In genomic region chr6:127420558-127420957, GRCh38 we compare ENCODE assay signal across 8 cellular contexts. TPM values are rescaled to one million over a fixed set of nuclear protein-coding genes. Genes with fewer than 3 reads are reported as not detected.
DNase-seq lines count a peak whose midpoint lies in the region; ATAC-seq and TF ChIP-seq lines count a peak whose summit lies in the region.

No MANE protein-coding gene starts in this region.

- no peak overlapping the region for H3K27ac ChIP-seq in MM.1S (ENCODE audit: low read length)

- peak; percentile 48 for TF ChIP-seq CTCF in GM13976 (IDR thresholded peaks at IDR 0.05; ENCODE audit: borderline replicate concordance, control extremely low read depth, extremely low read depth, insufficient read depth, missing control alignments)
- TF ChIP-seq CTCF in HFFc6 (IDR thresholded peaks at IDR 0.05) = peak; percentile 68
- peak; percentile 76 for TF ChIP-seq CTCF in MM.1S (IDR thresholded peaks at IDR 0.05; ENCODE audit: low read length)

- H3K4me2 ChIP-seq in MM.1S (ENCODE audit: low read depth, low read length) = no peak overlapping the region

- DNase-seq in GM13976 (ENCODE audit: low spot score) = peak; percentile 82
- peak; percentile 91 for DNase-seq in HFFc6
- peak; percentile 91 for DNase-seq in MM.1S
- DNase-seq in T-cell = peak; percentile 7 to 50 (median 34)
- peak; percentile 62 for DNase-seq in activated naive CD8-positive, alpha-beta T cell treated with anti-CD3 and anti-CD28 coated beads, Interleukin-2, amount 50 U/mL, for 24 hours
- DNase-seq in hepatic stellate cell (ENCODE audit: low spot score) = peak; percentile 79
- DNase-seq in stimulated activated CD4-positive, alpha-beta T cell treated with anti-CD3 and anti-CD28 coated beads, Interleukin-12 subunit alpha, Interleukin-12 subunit beta, amount 100 ng/mL, for 24 hours (ENCODE audit: low read depth in 2 of 2) = peak; percentile 62 to 64
- DNase-seq in NCI-H1048 (lab: John Stamatoyannopoulos, UW) = no peak

- no peak overlapping the region for H3K4me3 ChIP-seq in MM.1S (ENCODE audit: low read length)

- H3K27ac Mint-ChIP-seq in HFFc6 (peak overlapping the region; percentile 77), T-cell (peak overlapping the region; percentile 21 to 56)
- H3K27ac Mint-ChIP-seq in activated naive CD8-positive, alpha-beta T cell treated with anti-CD3 and anti-CD28 coated beads, Interleukin-2, amount 50 U/mL, for 24 hours = peak overlapping the region; percentile 81

- POLR2A ChIA-PET in T-cell (lab: Charles Lee) = interaction anchor here in 1 of 2 donors (0.5 kb wide), 1 partner anchor 9 kb away, joined by 3 read pairs; no protein-coding TSS in a partner anchor

- ATAC-seq in T-cell (replicated peaks in 1 of 4) = peak; percentile 99 to 100 (median 100)
- ATAC-seq in activated naive CD8-positive, alpha-beta T cell treated with anti-CD3 and anti-CD28 coated beads, Interleukin-2, amount 50 U/mL, for 24 hours = peak; percentile 100

- no peaks in the 10 kb centered on the region for H3K36me3 ChIP-seq in MM.1S (replicated peaks; ENCODE audit: insufficient read depth, low read length)

- H3K79me2 ChIP-seq in MM.1S (ENCODE audit: low read length) = no peaks in the 10 kb centered on the region

- no peaks in the 10 kb centered on the region for H3K9me2 ChIP-seq in MM.1S (replicated peaks; ENCODE audit: insufficient read depth, low read length)

- peaks cover 7% of the 10 kb centered on the region for H3K4me1 ChIP-seq in MM.1S (ENCODE audit: low read length)

- H3K9ac ChIP-seq in MM.1S (ENCODE audit: low read length) = no peak overlapping the region

- peak overlapping the region; percentile 77 for H2AFZ ChIP-seq in MM.1S (ENCODE audit: low read length)

- H3K27me3 Mint-ChIP-seq in HFFc6 (ENCODE audit: insufficient read depth) = no peaks in the 10 kb centered on the region
- H3K27me3 Mint-ChIP-seq in T-cell = peaks cover 0 to 3% of the 10 kb centered on the region in 2 donors
- H3K27me3 Mint-ChIP-seq in activated naive CD8-positive, alpha-beta T cell treated with anti-CD3 and anti-CD28 coated beads, Interleukin-2, amount 50 U/mL, for 24 hours = peaks cover 4% of the 10 kb centered on the region

- in situ Hi-C loops in GM13976 (cut with MboI; ENCODE audit: low sequenced_read_pairs, unreplicated experiment) = no loop called here

- H3K27me3 ChIP-seq in MM.1S (replicated peaks; ENCODE audit: insufficient read depth, low read length) = no peaks in the 10 kb centered on the region

- CTCF ChIA-PET in T-cell (lab: Charles Lee) = interaction anchor here in 1 of 2 donors (0.6 to 2.4 kb wide), 4 partner anchors 117 to 845 kb away, joined by 4 to 13 read pairs (median 6); no protein-coding TSS in a partner anchor

- no peaks in the 10 kb centered on the region for H3K36me3 Mint-ChIP-seq in HFFc6 (ENCODE audit: low read depth)
- H3K36me3 Mint-ChIP-seq in T-cell = no peaks in the 10 kb centered on the region
- H3K36me3 Mint-ChIP-seq in activated naive CD8-positive, alpha-beta T cell treated with anti-CD3 and anti-CD28 coated beads, Interleukin-2, amount 50 U/mL, for 24 hours (ENCODE audit: low read depth) = no peaks in the 10 kb centered on the region

- H3K9me3 ChIP-seq in MM.1S (replicated peaks; ENCODE audit: insufficient read depth, low read length) = no peaks in the 10 kb centered on the region

- H3K9me3 Mint-ChIP-seq in HFFc6 (no peaks in the 10 kb centered on the region), T-cell (no peaks in the 10 kb centered on the region)
- H3K9me3 Mint-ChIP-seq in activated naive CD8-positive, alpha-beta T cell treated with anti-CD3 and anti-CD28 coated beads, Interleukin-2, amount 50 U/mL, for 24 hours = no peaks in the 10 kb centered on the region

- H3K4me3 Mint-ChIP-seq in HFFc6 (peak overlapping the region; percentile 57), T-cell (no peak overlapping the region)
- peak overlapping the region; percentile 40 for H3K4me3 Mint-ChIP-seq in activated naive CD8-positive, alpha-beta T cell treated with anti-CD3 and anti-CD28 coated beads, Interleukin-2, amount 50 U/mL, for 24 hours

- H3K4me1 Mint-ChIP-seq in HFFc6 (ENCODE audit: low read depth) (peaks cover 28% of the 10 kb centered on the region), T-cell (peaks cover 5 to 9% (median 7%) of the 10 kb centered on the region in 3 donors)
- peaks cover 19% of the 10 kb centered on the region for H3K4me1 Mint-ChIP-seq in activated naive CD8-positive, alpha-beta T cell treated with anti-CD3 and anti-CD28 coated beads, Interleukin-2, amount 50 U/mL, for 24 hours

- no peaks in the 10 kb centered on the region for H3F3A ChIP-seq in MM.1S (ENCODE audit: insufficient read depth, low read length)

- H4K20me1 ChIP-seq in MM.1S (ENCODE audit: insufficient read depth, low read length) = no peaks in the 10 kb centered on the region

RNA-seq across cellular contexts. Expression of gene KIAA0408, which starts 38.6 kb away (rescaled TPM):
- total RNA-seq in HFFc6 (2021; fragmentation: NEBNext Ultra II Directional; extraction: Animal tissue kit (Norgen Biotek cat#: 25700)) = 1 to 10 TPM; 1.4 to 3.5 (median 2.3) TPM
- 1 to 10 TPM; 2.2 to 6.4 (median 3.5) TPM for total RNA-seq in T-cell

Comparison
In these comparisons a context has a peak if more than half of its experiments do, and no peak if none do; other contexts are left out.
1. H3K4me3 Mint-ChIP-seq: peak in HFFc6 (single experiment) and activated naive CD8-positive, alpha-beta T cell treated with anti-CD3 and anti-CD28 coated beads, Interleukin-2, amount 50 U/mL, for 24 hours (single experiment); none in T-cell (0 of 3).
2. Peak in every context shown above with its lines, with median percentiles within 50 percentile points of each other: CTCF ChIP-seq and H3K27ac Mint-ChIP-seq.